In genomic region chr1:247548847-247549246, GRCh38 we compare ENCODE assay signal across 21 cellular contexts. TPM values are rescaled to one million over a fixed set of nuclear protein-coding genes. Genes with fewer than 3 reads are reported as not detected.
A peak's percentile ranks its signal among the peaks of the same experiment; 100 is the strongest.
DNase-seq lines count a peak whose midpoint lies in the region; ATAC-seq and TF ChIP-seq lines count a peak whose summit lies in the region.
"Had no signal": no experiment of that assay in that cellular context is flagged by ENCODE, and none has a peak within 500 bp of the region (broad histone marks: within the 10 kb centered on the region; RNA-seq: fewer than 3 reads in every experiment).

TSS of gene GCSAML (plus strand) at chr1:247549134. CDS start at chr1:247549192, 58 bp downstream.

- no peaks in the 10 kb centered on the region for H3K9me3 ChIP-seq in upper lobe of right lung
- H3K9me3 ChIP-seq in ascending aorta: no peaks in the 10 kb centered on the region
- H3K9me3 ChIP-seq: gastroesophageal sphincter, spleen had no signal

- DNase-seq in stimulated activated CD4-positive, alpha-beta T cell treated with anti-CD3 and anti-CD28 coated beads, Interleukin-12 subunit alpha, Interleukin-12 subunit beta, amount 100 ng/mL, for 4 hours: peak; percentile 3
- DNase-seq in stimulated activated CD4-positive, alpha-beta T cell treated with anti-CD3 and anti-CD28 coated beads, Interleukin-4, amount 100 ng/mL, for 24 hours: no peak
- DNase-seq in NB4 (ENCODE audit: low read depth) (peak; percentile 44), upper lobe of right lung (no peak), ascending aorta (ENCODE audit: low spot score in 2 of 2) (no peak)
- DNase-seq: activated naive CD4-positive, alpha-beta T cell treated with anti-CD3 and anti-CD28 coated beads for 36 hours; activated T-cell treated with anti-CD3 and anti-CD28 coated beads for 4 hours; CD4-positive, alpha-beta T cell; effector CD4-positive, alpha-beta T cell; H9; Karpas-422; mammary epithelial cell; NCI-H1048; NCI-H510A treated with DMSO at 0.1 percent for 48 hours; spleen; T1000 had no signal

- H3K27ac Mint-ChIP-seq in dendritic cell treated with granulocyte-macrophage colony-stimulating factor and Interleukin-4, amounts not matched to agents 40 ng/mL and 50 ng/mL, for 4 days: no peak within 1 kb of the TSS
- H3K27ac Mint-ChIP-seq: activated naive CD4-positive, alpha-beta T cell treated with anti-CD3 and anti-CD28 coated beads for 36 hours; CD4-positive, alpha-beta T cell had no signal

- no peak for TF ChIP-seq POLR2A in NB4 (IDR thresholded peaks at IDR 0.05; ENCODE audit: extremely low read depth, insufficient read length)

- TF ChIP-seq CTCF in NB4 (IDR thresholded peaks at IDR 0.05; ENCODE audit: low read depth, low read length) (no peak), upper lobe of right lung (IDR thresholded peaks at IDR 0.05) (no peak), ascending aorta (IDR thresholded peaks at IDR 0.05) (no peak)

- H3K36me3 ChIP-seq in upper lobe of right lung (no peaks in the 10 kb centered on the region), ascending aorta (no peaks in the 10 kb centered on the region)
- H3K36me3 ChIP-seq: gastroesophageal sphincter, spleen had no signal

- no peaks in the 10 kb centered on the region for H3K36me3 Mint-ChIP-seq in dendritic cell treated with granulocyte-macrophage colony-stimulating factor and Interleukin-4, amounts not matched to agents 40 ng/mL and 50 ng/mL, for 4 days (ENCODE audit: low read depth)

- ATAC-seq in upper lobe of right lung: peak; percentile 38
- ATAC-seq in GM18858 (IDR thresholded peaks at IDR 0.05; ENCODE audit: unreplicated experiment): no peak
- ATAC-seq in GM18519 (IDR thresholded peaks at IDR 0.05; ENCODE audit: low FRiP score, unreplicated experiment): no peak
- ATAC-seq: esophagus mucosa, gastroesophageal sphincter had no signal

- no peak within 1 kb of the TSS for H3K27ac ChIP-seq in upper lobe of right lung
- H3K27ac ChIP-seq in ascending aorta: no peak within 1 kb of the TSS
- H3K27ac ChIP-seq: gastroesophageal sphincter, spleen had no signal

- peaks cover 14% of the 10 kb centered on the region for H3K27me3 Mint-ChIP-seq in dendritic cell treated with granulocyte-macrophage colony-stimulating factor and Interleukin-4, amounts not matched to agents 40 ng/mL and 50 ng/mL, for 4 days

- H3K9me3 Mint-ChIP-seq in dendritic cell treated with granulocyte-macrophage colony-stimulating factor and Interleukin-4, amounts not matched to agents 40 ng/mL and 50 ng/mL, for 4 days: no peaks in the 10 kb centered on the region
- H3K9me3 Mint-ChIP-seq: activated naive CD4-positive, alpha-beta T cell treated with anti-CD3 and anti-CD28 coated beads for 36 hours; CD4-positive, alpha-beta T cell had no signal

- H3K27me3 ChIP-seq in upper lobe of right lung (no peaks in the 10 kb centered on the region), ascending aorta (no peaks in the 10 kb centered on the region)
- H3K27me3 ChIP-seq: gastroesophageal sphincter had no signal

- H3K4me1 Mint-ChIP-seq in dendritic cell treated with granulocyte-macrophage colony-stimulating factor and Interleukin-4, amounts not matched to agents 40 ng/mL and 50 ng/mL, for 4 days (ENCODE audit: low read depth): peaks cover 11% of the 10 kb centered on the region

- H3K4me3 Mint-ChIP-seq in dendritic cell treated with granulocyte-macrophage colony-stimulating factor and Interleukin-4, amounts not matched to agents 40 ng/mL and 50 ng/mL, for 4 days: peak within 1 kb of the TSS; percentile 67
- H3K4me3 Mint-ChIP-seq: activated naive CD4-positive, alpha-beta T cell treated with anti-CD3 and anti-CD28 coated beads for 36 hours; CD4-positive, alpha-beta T cell; H9 had no signal

- H3K4me3 ChIP-seq in NB4 (ENCODE audit: low read depth, low read length) (no peak within 1 kb of the TSS), upper lobe of right lung (no peak within 1 kb of the TSS), ascending aorta (no peak within 1 kb of the TSS)
- H3K4me3 ChIP-seq: gastroesophageal sphincter, spleen had no signal

- no peaks in the 10 kb centered on the region for H3K4me1 ChIP-seq in upper lobe of right lung
- no peaks in the 10 kb centered on the region for H3K4me1 ChIP-seq in ascending aorta
- H3K4me1 ChIP-seq: gastroesophageal sphincter had no signal

- intact Hi-C loops in dendritic cell treated with granulocyte-macrophage colony-stimulating factor and Interleukin-4, amounts not matched to agents 40 ng/mL and 50 ng/mL, for 4 days (cut with micrococcal nuclease): no loop called here
- intact Hi-C loops in upper lobe of right lung (cut with DNase I) (no loop called here), ascending aorta (cut with DNase I) (no loop called here)

RNA-seq across cellular contexts. Expression of gene GCSAML, which starts in this region (rescaled TPM):
- total RNA-seq in upper lobe of right lung: 2.7 TPM
- not detected for total RNA-seq in ascending aorta
- total RNA-seq: activated naive CD4-positive, alpha-beta T cell treated with anti-CD3 and anti-CD28 coated beads for 36 hours; CD4-positive, alpha-beta T cell; esophagus mucosa; H9; mammary epithelial cell had no signal

Comparison
In these comparisons a context has a peak if more than half of its experiments do, and no peak if none do; other contexts are left out.
1. DNase-seq: peak in stimulated activated CD4-positive, alpha-beta T cell treated with anti-CD3 and anti-CD28 coated beads, Interleukin-12 subunit alpha, Interleukin-12 subunit beta, amount 100 ng/mL, for 4 hours (single experiment) and NB4 (single experiment); none in stimulated activated CD4-positive, alpha-beta T cell treated with anti-CD3 and anti-CD28 coated beads, Interleukin-4, amount 100 ng/mL, for 24 hours (single experiment), upper lobe of right lung (single experiment) and ascending aorta (0 of 2).